Comparison of ENCODE assay signal across 26 cellular contexts in genomic region chr2:182248898-182249297, GRCh38.
"Had no signal": no experiment of that assay in that cellular context is flagged by ENCODE, and none has a peak within 500 bp of the region (broad histone marks: within the 10 kb centered on the region; RNA-seq: fewer than 3 reads in every experiment).

No MANE protein-coding gene starts in this region.

- H3K4me1 Mint-ChIP-seq: activated CD4-positive, alpha-beta memory T cell treated with anti-CD3 and anti-CD28 coated beads, Interleukin-2, amount 10 ng/mL, durations not matched to agents 7 days and 5 days; activated CD4-positive, alpha-beta T cell treated with anti-CD3 and anti-CD28 coated beads, Interleukin-2, amount 10 ng/mL, durations not matched to agents 7 days and 5 days; activated naive CD4-positive, alpha-beta T cell treated with anti-CD3 and anti-CD28 coated beads, Interleukin-2, amount 10 ng/mL, durations not matched to agents 7 days and 5 days; activated naive CD8-positive, alpha-beta T cell treated with anti-CD3 and anti-CD28 coated beads, Interleukin-2, amount 10 ng/mL, durations not matched to agents 7 days and 5 days; mesothelial cell of epicardium; naive B cell; nephron progenitor cell; WTC11 had no signal

- H3K36me3 Mint-ChIP-seq: activated naive CD4-positive, alpha-beta T cell treated with anti-CD3 and anti-CD28 coated beads, Interleukin-2, amount 10 ng/mL, durations not matched to agents 7 days and 5 days; activated naive CD8-positive, alpha-beta T cell treated with anti-CD3 and anti-CD28 coated beads, Interleukin-2, amount 10 ng/mL, durations not matched to agents 7 days and 5 days; mesothelial cell of epicardium; naive B cell; WTC11 had no signal

- ATAC-seq: effector memory CD8-positive, alpha-beta T cell; left lung; upper lobe of right lung; WTC11 had no signal

- H3K4me3 ChIP-seq: ascending aorta, left lung, ovary, upper lobe of right lung had no signal

- FAIRE-seq: endothelial cell of umbilical vein had no signal

- H3K36me3 ChIP-seq: ascending aorta, left lung, ovary, upper lobe of right lung had no signal

- H3K27ac ChIP-seq: left lung, ovary, upper lobe of right lung had no signal

- H3K9me3 Mint-ChIP-seq: activated CD4-positive, alpha-beta memory T cell treated with anti-CD3 and anti-CD28 coated beads, Interleukin-2, amount 10 ng/mL, durations not matched to agents 7 days and 5 days; activated CD4-positive, alpha-beta T cell treated with anti-CD3 and anti-CD28 coated beads, Interleukin-2, amount 10 ng/mL, durations not matched to agents 7 days and 5 days; activated naive CD4-positive, alpha-beta T cell treated with anti-CD3 and anti-CD28 coated beads, Interleukin-2, amount 10 ng/mL, durations not matched to agents 7 days and 5 days; activated naive CD8-positive, alpha-beta T cell treated with anti-CD3 and anti-CD28 coated beads, Interleukin-2, amount 10 ng/mL, durations not matched to agents 7 days and 5 days; activated T-cell treated with anti-CD3 and anti-CD28 coated beads, Interleukin-2, amount 50 U/mL, for 24 hours; brain; nephron progenitor cell; stimulated activated naive CD8-positive, alpha-beta T cell treated with anti-CD3 and anti-CD28 coated beads, Interleukin-15, Interleukin-2, amounts not matched to agents 100 ng/mL and 50 ng/mL, for 24 hours; WTC11 had no signal

- H3K9me3 ChIP-seq: ascending aorta, left lung, ovary, upper lobe of right lung had no signal

- H3K4me3 Mint-ChIP-seq: activated CD4-positive, alpha-beta memory T cell treated with anti-CD3 and anti-CD28 coated beads, Interleukin-2, amount 10 ng/mL, durations not matched to agents 7 days and 5 days; activated CD4-positive, alpha-beta T cell treated with anti-CD3 and anti-CD28 coated beads, Interleukin-2, amount 10 ng/mL, durations not matched to agents 7 days and 5 days; activated naive CD4-positive, alpha-beta T cell treated with anti-CD3 and anti-CD28 coated beads, Interleukin-2, amount 10 ng/mL, durations not matched to agents 7 days and 5 days; activated naive CD8-positive, alpha-beta T cell treated with anti-CD3 and anti-CD28 coated beads, Interleukin-2, amount 10 ng/mL, durations not matched to agents 7 days and 5 days; activated T-cell treated with anti-CD3 and anti-CD28 coated beads, Interleukin-2, amount 50 U/mL, for 24 hours; brain; effector memory CD8-positive, alpha-beta T cell; mesothelial cell of epicardium; nephron progenitor cell; stimulated activated naive CD8-positive, alpha-beta T cell treated with anti-CD3 and anti-CD28 coated beads, Interleukin-15, Interleukin-2, amounts not matched to agents 100 ng/mL and 50 ng/mL, for 24 hours; WTC11 had no signal

- H3K4me1 ChIP-seq: ascending aorta, left lung, upper lobe of right lung had no signal

- H3K27me3 Mint-ChIP-seq: activated CD4-positive, alpha-beta memory T cell treated with anti-CD3 and anti-CD28 coated beads, Interleukin-2, amount 10 ng/mL, durations not matched to agents 7 days and 5 days; activated naive CD4-positive, alpha-beta T cell treated with anti-CD3 and anti-CD28 coated beads, Interleukin-2, amount 10 ng/mL, durations not matched to agents 7 days and 5 days; activated naive CD8-positive, alpha-beta T cell treated with anti-CD3 and anti-CD28 coated beads, Interleukin-2, amount 10 ng/mL, durations not matched to agents 7 days and 5 days; brain; effector memory CD8-positive, alpha-beta T cell; naive B cell; progenitor cell of endocrine pancreas; stimulated activated naive CD8-positive, alpha-beta T cell treated with anti-CD3 and anti-CD28 coated beads, Interleukin-15, Interleukin-2, amounts not matched to agents 100 ng/mL and 50 ng/mL, for 24 hours had no signal

- H3K27me3 ChIP-seq: ascending aorta, left lung, ovary, upper lobe of right lung had no signal

- H3K27ac Mint-ChIP-seq: activated CD4-positive, alpha-beta memory T cell treated with anti-CD3 and anti-CD28 coated beads, Interleukin-2, amount 10 ng/mL, durations not matched to agents 7 days and 5 days; activated CD4-positive, alpha-beta T cell treated with anti-CD3 and anti-CD28 coated beads, Interleukin-2, amount 10 ng/mL, durations not matched to agents 7 days and 5 days; activated naive CD4-positive, alpha-beta T cell treated with anti-CD3 and anti-CD28 coated beads, Interleukin-2, amount 10 ng/mL, durations not matched to agents 7 days and 5 days; activated naive CD8-positive, alpha-beta T cell treated with anti-CD3 and anti-CD28 coated beads, Interleukin-2, amount 10 ng/mL, durations not matched to agents 7 days and 5 days; activated T-cell treated with anti-CD3 and anti-CD28 coated beads, Interleukin-2, amount 50 U/mL, for 24 hours; brain; effector memory CD8-positive, alpha-beta T cell; mesothelial cell of epicardium; naive B cell; nephron progenitor cell; progenitor cell of endocrine pancreas; stimulated activated naive CD8-positive, alpha-beta T cell treated with anti-CD3 and anti-CD28 coated beads, Interleukin-15, Interleukin-2, amounts not matched to agents 100 ng/mL and 50 ng/mL, for 24 hours; WTC11 had no signal

- DNase-seq: activated CD4-positive, alpha-beta memory T cell treated with anti-CD3 and anti-CD28 coated beads, Interleukin-2, amount 10 ng/mL, durations not matched to agents 7 days and 5 days; activated CD4-positive, alpha-beta T cell treated with anti-CD3 and anti-CD28 coated beads for 1 hour; activated CD4-positive, alpha-beta T cell treated with anti-CD3 and anti-CD28 coated beads, Interleukin-2, amount 10 ng/mL, durations not matched to agents 7 days and 5 days; activated CD8-positive, alpha-beta memory T cell treated with anti-CD3 and anti-CD28 coated beads, Interleukin-2, amount 50 U/mL, for 48 hours; activated gamma-delta T cell; activated naive CD4-positive, alpha-beta T cell treated with anti-CD3 and anti-CD28 coated beads, Interleukin-2, amount 10 ng/mL, durations not matched to agents 7 days and 5 days; activated naive CD8-positive, alpha-beta T cell treated with anti-CD3 and anti-CD28 coated beads, Interleukin-2, amount 10 ng/mL, durations not matched to agents 7 days and 5 days; activated T-cell treated with anti-CD3 and anti-CD28 coated beads, Interleukin-2, amount 50 U/mL, for 24 hours; cortex of kidney; effector memory CD8-positive, alpha-beta T cell; kidney glomerular epithelial cell; left lung; naive B cell; nephron progenitor cell; ovary; stimulated activated CD4-positive, alpha-beta T cell treated with anti-CD3 and anti-CD28 coated beads, Interleukin-12 subunit alpha, Interleukin-12 subunit beta, amount 100 ng/mL, for 4 hours; stimulated activated CD4-positive, alpha-beta T cell treated with anti-CD3 and anti-CD28 coated beads, Interleukin-4, amount 100 ng/mL, for 1 hour; T-helper 2 cell; upper lobe of right lung had no signal
